ENCODE assay signal across 8 cellular contexts in genomic region chr17:55750750-55751641, GRCh38. TPM values are rescaled to one million over a fixed set of nuclear protein-coding genes. Genes with fewer than 3 reads are reported as not detected.
A peak's percentile ranks its signal among the peaks of the same experiment; 100 is the strongest.
DNase-seq lines count a peak whose midpoint lies in the region; ATAC-seq, FAIRE-seq and TF ChIP-seq lines count a peak whose summit lies in the region.

TSS of gene PCTP (plus strand) at chr17:55751051. CDS start at chr17:55751104, 53 bp downstream.

- H3K4me1 ChIP-seq in keratinocyte (ENCODE audit: control insufficient read depth, extremely low read depth, insufficient read depth, low read length) = no peaks in the 10 kb centered on the region

- H3K4me3 ChIP-seq in keratinocyte (ENCODE audit: control insufficient read depth in 2 of 3, extremely low read depth in 1 of 3, insufficient read depth in 2 of 3, low read depth in 1 of 3, low read length in 3 of 3) = peak within 1 kb of the TSS; percentile 75 to 82 (median 79)

- DNase-seq in GM18507 (ENCODE audit: extremely low spot score, insufficient read length, low read depth) (peak; percentile 84), NCI-H2227 treated with DMSO at 0.1 percent for 48 hours (lab: John Stamatoyannopoulos, UW) (peak; percentile 86), cerebellum (ENCODE audit: low spot score) (peak; percentile 91), keratinocyte (ENCODE audit: low read depth, low spot score) (peak; percentile 40)
- peak; percentile 46 to 79 for DNase-seq in stimulated activated CD4-positive, alpha-beta T cell treated with anti-CD3 and anti-CD28 coated beads, Interleukin-15, amount 100 ng/mL, for 1 hour (ENCODE audit: low read depth in 1 of 2, low spot score in 1 of 2)

- peak within 1 kb of the TSS; percentile 74 for H3K9ac ChIP-seq in keratinocyte (ENCODE audit: control insufficient read depth, extremely low read depth, insufficient read depth, low read length)

- ATAC-seq in HG02981 (IDR thresholded peaks at IDR 0.05; ENCODE audit: unreplicated experiment) = peak; percentile 98
- peak; percentile 96 to 97 for ATAC-seq in activated CD4-positive, CD25-positive, alpha-beta regulatory T cell treated with anti-CD3 and anti-CD28 coated beads, Interleukin-2, amount 50 U/mL, for 24 hours

- H3K36me3 ChIP-seq in keratinocyte (ENCODE audit: control insufficient read depth in 2 of 2, extremely low read depth in 1 of 2, insufficient read depth in 2 of 2, low read length in 2 of 2) = no peaks in the 10 kb centered on the region

- H4K20me1 ChIP-seq in keratinocyte (ENCODE audit: control insufficient read depth, extremely low read depth, insufficient read depth, low read length) = no peaks in the 10 kb centered on the region

- H3K4me2 ChIP-seq in keratinocyte (ENCODE audit: control insufficient read depth, extremely low read depth, insufficient read depth, low read depth, low read length) = peak within 1 kb of the TSS; percentile 69

- H3K9me3 ChIP-seq in keratinocyte (ENCODE audit: control insufficient read depth, low read depth, low read length) = no peaks in the 10 kb centered on the region

- dilution Hi-C loops in keratinocyte (cut with MboI; ENCODE audit: extremely low pct_ligation_motif_present, low sequenced_read_pairs) = no loop called here

- FAIRE-seq in GM18507 (lab: Jason Lieb, UNC) (peak; percentile 90), keratinocyte (lab: Jason Lieb, UNC) (no peak)

- no peaks in the 10 kb centered on the region for H3K27me3 ChIP-seq in keratinocyte (ENCODE audit: control insufficient read depth, extremely low read depth, insufficient read depth, low read length)

- peaks cover 6% of the 10 kb centered on the region for H3K79me2 ChIP-seq in keratinocyte (ENCODE audit: control insufficient read depth, insufficient read depth, low read length)

- peak within 1 kb of the TSS; percentile 89 for H2AFZ ChIP-seq in keratinocyte (ENCODE audit: control insufficient read depth, low read length)

- H3K9me1 ChIP-seq in keratinocyte (ENCODE audit: control insufficient read depth, extremely low read depth, insufficient read depth, low read length) = no peaks in the 10 kb centered on the region

- TF ChIP-seq CTCF in 22Rv1 (IDR thresholded peaks at IDR 0.05) = peak; percentile 52
- TF ChIP-seq CTCF in keratinocyte (optimal IDR thresholded peaks at IDR 0.05 in 1 of 3, IDR thresholded peaks at IDR 0.05 in 1 of 3, conservative IDR thresholded peaks at IDR 0.05 in 1 of 3; ENCODE audit: extremely low read depth in 1 of 3, insufficient read depth in 2 of 3, low read length in 3 of 3) = peak in 2 of 3 experiments; percentile 27 to 69

- H3K27ac ChIP-seq in 22Rv1 (peak within 1 kb of the TSS; percentile 80), keratinocyte (ENCODE audit: control insufficient read depth, insufficient read depth, low read length) (peak within 1 kb of the TSS; percentile 42)

RNA-seq across cellular contexts. Expression of gene PCTP, which starts in this region (rescaled TPM):
- 9.1 TPM for total RNA-seq in cerebellum
- 19.8 to 33.1 TPM (median 29.5 TPM) in 3 replicates for polyA plus RNA-seq in keratinocyte
- polyA plus RNA-seq in keratinocyte (2011; ENCODE audit: low read depth) = 16.4 TPM
- 28.4 and 33.3 TPM in 2 replicates for polyA plus RNA-seq in keratinocyte (2011; cell fraction: cytosol; rRNA removed)
- 13.1 and 15.8 TPM in 2 replicates for polyA plus RNA-seq in keratinocyte (2011; cell fraction: nucleus; rRNA removed)
- 6.2 and 20.7 TPM in 2 replicates for polyA plus RNA-seq in keratinocyte (2012; ENCODE audit: low replicate concordance)
- 15.1 to 28.3 TPM (median 22.2 TPM) in 3 replicates for polyA minus RNA-seq in keratinocyte
- polyA minus RNA-seq in keratinocyte (2011; cell fraction: cytosol; rRNA and poly(A)+ RNA removed) = 15.2 TPM
- polyA minus RNA-seq in keratinocyte (2011; cell fraction: nucleus; rRNA and poly(A)+ RNA removed) = 4.7 and 5.3 TPM in 2 replicates

Comparison
In these comparisons a context has a peak if more than half of its experiments do, and no peak if none do; other contexts are left out.
1. Peak in every context shown above with its lines: DNase-seq, ATAC-seq, H3K4me3 ChIP-seq and H3K27ac ChIP-seq.
2. DNase-seq: peak in every context shown above with its lines; median percentile 91 in cerebellum; 86 in NCI-H2227 treated with DMSO at 0.1 percent for 48 hours; 84 in GM18507; 62 in stimulated activated CD4-positive, alpha-beta T cell treated with anti-CD3 and anti-CD28 coated beads, Interleukin-15, amount 100 ng/mL, for 1 hour; 40 in keratinocyte.